8 cellular contexts compared by ENCODE assay signal in the genomic region with DNA sequence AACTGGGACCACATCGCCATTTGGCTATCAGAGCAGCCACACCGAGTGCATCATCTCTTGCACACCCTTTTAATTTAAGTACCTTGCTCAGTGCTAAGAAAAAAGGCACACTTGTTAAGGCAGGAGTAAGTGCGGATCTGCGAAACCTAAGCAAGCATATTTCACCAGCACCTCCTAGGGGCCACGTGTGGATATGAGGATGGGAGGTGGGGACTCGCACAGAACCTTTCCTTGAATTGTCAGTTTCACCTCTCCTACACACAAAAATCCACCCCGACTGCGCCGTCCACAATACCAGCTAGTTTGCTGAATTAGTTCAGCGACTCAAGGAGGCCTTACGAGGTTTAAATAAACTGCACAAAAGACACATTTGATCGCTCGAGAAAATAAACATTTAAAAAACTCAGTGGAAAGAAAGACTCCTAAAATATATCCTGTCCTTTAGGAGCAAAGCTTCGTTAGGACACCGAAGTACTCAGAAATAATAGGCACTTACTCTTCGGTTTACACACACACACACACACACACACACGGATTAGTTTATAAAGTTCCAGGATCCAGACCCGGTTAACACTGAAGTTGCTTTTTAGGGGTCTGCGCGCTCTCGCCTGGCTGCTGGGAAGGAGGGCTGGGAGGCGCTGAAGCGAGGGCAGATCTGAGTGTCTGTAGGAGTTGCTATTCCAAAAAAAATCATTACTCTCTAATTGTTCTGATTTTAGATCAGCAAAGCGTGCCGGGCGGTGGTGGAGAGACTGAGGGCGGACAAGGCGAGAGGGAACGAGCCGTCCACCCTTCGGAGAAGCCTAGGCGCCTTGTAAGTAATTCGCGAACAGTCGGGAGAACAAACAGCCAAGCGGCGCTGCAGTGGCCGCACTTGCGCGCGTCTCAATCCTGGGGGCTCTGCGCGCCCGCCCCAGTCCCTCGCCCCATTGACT. TPM values are rescaled to one million over a fixed set of nuclear protein-coding genes. Genes with fewer than 3 reads are reported as not detected.
DNase-seq lines count a peak whose midpoint lies in the region; ATAC-seq and TF ChIP-seq lines count a peak whose summit lies in the region.

No MANE protein-coding gene starts in this region.

- in situ Hi-C loops in IMR-90 (cut with MboI; ENCODE audit: low sequenced_read_pairs), result loop anchor here (10.0 kb wide), 1 partner anchor 386 kb away; no protein-coding TSS in a partner anchor

- ATAC-seq in GM19397 (IDR thresholded peaks at IDR 0.05; ENCODE audit: unreplicated experiment) (peak; percentile 18), IMR-90 (ENCODE audit: low read depth) (peak; percentile 33), memory B cell (ENCODE audit: low read depth) (no peak), GM19467 (IDR thresholded peaks at IDR 0.05; ENCODE audit: unreplicated experiment) (no peak)

- no peaks in the 10 kb centered on the region for H3K79me1 ChIP-seq in IMR-90 (ENCODE audit: low read depth in 1 of 2, low read length in 2 of 2)

- TSS peak; percentile 70 for BruUV-seq in IMR-90 (replicated peaks; lab: Mats Ljungman, UMichigan)

- 0 out of 2 replicates have a peak overlapping the region, but pooled peaks have one; percentile 22 for H3K56ac ChIP-seq in IMR-90 (ENCODE audit: extremely low read depth, insufficient read depth, low read length)

- H3K9me1 ChIP-seq in IMR-90 (ENCODE audit: insufficient read depth, low read length), result no peaks in the 10 kb centered on the region

- peak overlapping the region; percentile 3; the same call in 1 of the 2 replicates for H4K5ac ChIP-seq in IMR-90 (ENCODE audit: low read depth, low read length)

- H3K27ac ChIP-seq in IMR-90 (ENCODE audit: insufficient read depth, low read length) (peak overlapping the region; percentile 70), epithelial cell of prostate (no peak overlapping the region), testis (peak overlapping the region; percentile 36 to 80)

- no peak overlapping the region for H2AK5ac ChIP-seq in IMR-90 (ENCODE audit: low read depth, low read length)

- H3K4me1 ChIP-seq in IMR-90 (ENCODE audit: control insufficient read depth, insufficient read depth, low read length) (no peaks in the 10 kb centered on the region), testis (no peaks in the 10 kb centered on the region)

- CTCF ChIA-PET in IMR-90 (lab: Yijun Ruan, JAX), result interaction anchor here (0.6 to 1.5 kb wide), 6 partner anchors 24 to 580 kb away, joined by 3 to 5 read pairs (median 4); no protein-coding TSS in a partner anchor

- H3K27me3 Mint-ChIP-seq in memory B cell, result peaks cover 22% of the 10 kb centered on the region

- POLR2A ChIA-PET in IMR-90 (lab: Charles Lee; ENCODE audit: unreplicated experiment), result no interaction called here

- WGBS in IMR-90 (ENCODE audit: extremely low coverage in 2 of 2, insufficient read length in 1 of 2), 2 experiments, result 0% methylated on average over 17 of the region's 45 CpGs; no CpG with 5 or more reads in 1 of the 2 experiments
- WGBS in testis, 2 donors, result 2% methylated on average over 28 to 45 of the region's 45 CpGs

- H3K27me3 ChIP-seq in IMR-90 (ENCODE audit: control insufficient read depth, insufficient read depth, low read length) (no peaks in the 10 kb centered on the region), testis (no peaks in the 10 kb centered on the region)

- peak overlapping the region; percentile 68 for H3K4me3 Mint-ChIP-seq in memory B cell

- peak overlapping the region; percentile 47 for H3K14ac ChIP-seq in IMR-90 (replicated peaks; ENCODE audit: low read depth, low read length)

- H3K23ac ChIP-seq in IMR-90 (ENCODE audit: low read depth, low read length), result peak overlapping the region; percentile 29; the same call in 1 of the 2 replicates

- H3K4me3 ChIP-seq in IMR-90 (ENCODE audit: insufficient read depth, low read depth, low read length), result peak overlapping the region; percentile 73
- H3K4me3 ChIP-seq in testis, result peak overlapping the region; percentile 61 to 70

- no peak overlapping the region for H2BK5ac ChIP-seq in IMR-90 (ENCODE audit: low read depth, low read length, poor library complexity, severe bottlenecking)

- H3K4me1 Mint-ChIP-seq in memory B cell, result peaks cover 11% of the 10 kb centered on the region

- peak overlapping the region; percentile 17; the same call in 1 of the 2 replicates for H3K18ac ChIP-seq in IMR-90 (ENCODE audit: low read depth, low read length)

- dilution Hi-C loops in IMR-90 (cut with HindIII; ENCODE audit: low sequenced_read_pairs, unreplicated experiment), result no loop called here

- intact Hi-C loops in IMR-90 (cut with micrococcal nuclease), result loop anchor here (1.0 to 5.0 kb wide), 8 partner anchors 239 to 841 kb away; a partner anchor contains a TSS
- intact Hi-C loops in testis (cut with DNase I; ENCODE audit: low total_unique reads), result no loop called here

- peak overlapping the region; percentile 18 for H2AK9ac ChIP-seq in IMR-90 (replicated peaks; ENCODE audit: low read depth, low read length, poor library complexity)

- H2AFZ ChIP-seq in IMR-90 (replicated peaks; ENCODE audit: low read length, poor library complexity), result peak overlapping the region; percentile 86

- H3K27ac Mint-ChIP-seq in memory B cell, result no peak overlapping the region

- peak overlapping the region; percentile 64 for H3K4me2 ChIP-seq in IMR-90 (ENCODE audit: low read depth, low read length)

- H3K36me3 Mint-ChIP-seq in memory B cell, result no peaks in the 10 kb centered on the region

- peaks cover 4% of the 10 kb centered on the region for H3K9me3 Mint-ChIP-seq in memory B cell

- H2BK20ac ChIP-seq in IMR-90 (ENCODE audit: low read depth, low read length), result no peak overlapping the region

- H3K9ac ChIP-seq in IMR-90 (ENCODE audit: low read depth, low read length), result peak overlapping the region; percentile 85

- TF ChIP-seq POLR2A in IMR-90 (IDR thresholded peaks at IDR 0.05; ENCODE audit: low read depth, low read length) (no peak), testis (IDR thresholded peaks at IDR 0.05) (no peak)

- H4K8ac ChIP-seq in IMR-90 (ENCODE audit: low read depth in 2 of 2, low read length in 2 of 2), result peak overlapping the region; percentile 2 to 37; a peak in 1 of 4 replicates

- peak; percentile 74 for TF ChIP-seq RAD21 in IMR-90 (IDR thresholded peaks at IDR 0.05; ENCODE audit: low read length)

- H3K9me3 ChIP-seq in IMR-90 (ENCODE audit: control insufficient read depth, insufficient read depth, low read length) (no peaks in the 10 kb centered on the region), testis (no peaks in the 10 kb centered on the region)

- no peak overlapping the region for H4K91ac ChIP-seq in IMR-90 (ENCODE audit: insufficient read depth, low read depth, low read length)

- no peaks in the 10 kb centered on the region for H3K36me3 ChIP-seq in IMR-90 (ENCODE audit: control insufficient read depth, insufficient read depth, low read length)
- H3K36me3 ChIP-seq in testis (ENCODE audit: low read depth, missing control alignments), result no peaks in the 10 kb centered on the region

- peak overlapping the region; percentile 3; the same call in 1 of the 3 replicates for H2BK15ac ChIP-seq in IMR-90 (ENCODE audit: low read depth, low read length)

- peak overlapping the region; percentile 13; the same call in 1 of the 2 replicates for H3K4ac ChIP-seq in IMR-90 (ENCODE audit: low read depth, low read length)

- DNase-seq in COLO668 (lab: John Stamatoyannopoulos, UW; ENCODE audit: unreplicated experiment) (peak; percentile 48), IMR-90 (peak; percentile 81), SKM-1 (lab: John Stamatoyannopoulos, UW; ENCODE audit: unreplicated experiment) (peak; percentile 59), epithelial cell of prostate (ENCODE audit: low read depth, low spot score) (peak; percentile 31), memory B cell (ENCODE audit: low spot score in 2 of 2) (peak in 1 of 2 donors; percentile 10), testis (peak; percentile 72)

- no peaks in the 10 kb centered on the region for H4K20me1 ChIP-seq in IMR-90 (ENCODE audit: insufficient read depth, low read length)

- peak overlapping the region; percentile 41 for H2BK120ac ChIP-seq in IMR-90 (ENCODE audit: low read depth, low read length)

- TF ChIP-seq CTCF in IMR-90 (conservative IDR thresholded peaks at IDR 0.05; ENCODE audit: low read depth, low read length), result peak; percentile 75
- peak in 2 of 3 experiments; percentile 54 to 56 for TF ChIP-seq CTCF in testis (IDR thresholded peaks at IDR 0.05)

TF ChIP-seq in IMR-90, 13 proteins besides CTCF, POLR2A, EP300 and RAD21:
- TF ChIP-seq RFX5 (IDR thresholded peaks at IDR 0.05; ENCODE audit: low read depth, low read length) (no peak), MXI1 (IDR thresholded peaks at IDR 0.05; ENCODE audit: borderline replicate concordance, low read depth, low read length) (peak; percentile 40; the same call in 1 of the 2 replicates), BHLHE40 (IDR thresholded peaks at IDR 0.05; ENCODE audit: low read depth, low read length) (no peak), SMC3 (IDR thresholded peaks at IDR 0.05; ENCODE audit: low read depth, low read length) (peak; percentile 44), NFE2L2 (IDR thresholded peaks at IDR 0.05; ENCODE audit: low read depth, low read length) (no peak), RCOR1 (IDR thresholded peaks at IDR 0.05; ENCODE audit: insufficient replicate concordance, low read length) (no peak), CHD1 (IDR thresholded peaks at IDR 0.05; ENCODE audit: low read depth, low read length) (no peak), MAZ (IDR thresholded peaks at IDR 0.05; ENCODE audit: borderline replicate concordance, low read depth, low read length) (0 out of 2 replicates have a peak, but pooled peaks have one; percentile 14), FOS (IDR thresholded peaks at IDR 0.05; ENCODE audit: low read depth, low read length) (no peak), CEBPB (IDR thresholded peaks at IDR 0.05; ENCODE audit: low read depth, low read length) (no peak)
- TF ChIP-seq, protein P1, sequence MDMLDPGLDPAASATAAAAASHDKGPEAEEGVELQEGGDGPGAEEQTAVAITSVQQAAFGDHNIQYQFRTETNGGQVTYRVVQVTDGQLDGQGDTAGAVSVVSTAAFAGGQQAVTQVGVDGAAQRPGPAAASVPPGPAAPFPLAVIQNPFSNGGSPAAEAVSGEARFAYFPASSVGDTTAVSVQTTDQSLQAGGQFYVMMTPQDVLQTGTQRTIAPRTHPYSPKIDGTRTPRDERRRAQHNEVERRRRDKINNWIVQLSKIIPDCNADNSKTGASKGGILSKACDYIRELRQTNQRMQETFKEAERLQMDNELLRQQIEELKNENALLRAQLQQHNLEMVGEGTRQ (IDR thresholded peaks at IDR 0.05; ENCODE audit: low read depth, low read length), result peak; percentile 50; the same call in 1 of the 2 replicates
TF ChIP-seq in IMR-90: peak in this region for 4.

RNA-seq across cellular contexts. Expression of a gene that starts 1.0 kb away (rescaled TPM):
- total RNA-seq in IMR-90 (2012; rRNA removed) (5.8 and 8.6 TPM in 2 replicates), testis (1 to 10 TPM in 1 of 2 donors, under 1 TPM in 1; 0.79 to 1.1 TPM)
- polyA plus RNA-seq in IMR-90 (2012; rRNA removed) (0.33 and 0.55 TPM in 2 replicates), testis (ENCODE audit: insufficient read depth, low read depth, low replicate concordance) (0.58 TPM)
- 0.37 and 0.51 TPM in 2 replicates for polyA plus RNA-seq in IMR-90 (2012; cell fraction: cytosol; rRNA removed)
- polyA plus RNA-seq in IMR-90 (2012; cell fraction: nucleus; rRNA removed; ENCODE audit: low replicate concordance), result 0.21 and 1.1 TPM in 2 replicates

Comparison
In these comparisons a context has a peak if more than half of its experiments do, and no peak if none do; other contexts are left out.
1. ATAC-seq: peak in GM19397 (single experiment) and IMR-90 (single experiment); none in memory B cell (single experiment) and GM19467 (single experiment).